In genomic region chr9:4514252-4515128, GRCh38 we compare ENCODE assay signal across 14 cellular contexts. TPM values are rescaled to one million over a fixed set of nuclear protein-coding genes. Genes with fewer than 3 reads are reported as not detected.
"Had no signal": no experiment of that assay in that cellular context is flagged by ENCODE, and none has a peak within 500 bp of the region (broad histone marks: within the 10 kb centered on the region; RNA-seq: fewer than 3 reads in every experiment).

No MANE protein-coding gene starts in this region.

- DNase-seq: activated CD4-positive, alpha-beta memory T cell treated with anti-CD3 and anti-CD28 coated beads, Interleukin-2, amount 10 ng/mL, durations not matched to agents 7 days and 5 days; activated CD4-positive, alpha-beta T cell treated with anti-CD3 and anti-CD28 coated beads for 4 hours; activated effector memory CD4-positive, alpha-beta T cell treated with Interleukin-2 at 50 U/mL for 16 hours; activated T-cell treated with anti-CD3 and anti-CD28 coated beads, Interleukin-2, amount 50 U/mL, for 24 hours; adrenal gland; gastrocnemius medialis; heart left ventricle; kidney glomerular epithelial cell; mesenchymal stem cell; natural killer cell; posterior cingulate gyrus; retina had no signal

- ATAC-seq: gastrocnemius medialis; heart left ventricle; natural killer cell; stimulated activated effector memory CD8-positive, alpha-beta T cell treated with anti-CD3 and anti-CD28 coated beads, Interleukin-12 subunit alpha, Interleukin-12 subunit beta, amount 100 ng/mL, for 72 hours had no signal

- H3K9me3 ChIP-seq: adrenal gland, gastrocnemius medialis, heart left ventricle had no signal

- H3K36me3 ChIP-seq: adrenal gland, cardiac muscle cell, gastrocnemius medialis, heart left ventricle had no signal

- H3K4me1 ChIP-seq: adrenal gland, gastrocnemius medialis had no signal

- H3K27me3 ChIP-seq: adrenal gland, cardiac muscle cell, gastrocnemius medialis, heart left ventricle had no signal

- H3K4me3 ChIP-seq: adrenal gland, cardiac muscle cell, gastrocnemius medialis, heart left ventricle had no signal

- H3K27ac ChIP-seq: adrenal gland, cardiac muscle cell, gastrocnemius medialis had no signal

RNA-seq across cellular contexts. Expression of gene SLC1A1, which starts 24.2 kb away (rescaled TPM):
- total RNA-seq: natural killer cell had no signal
